10 cellular contexts compared by ENCODE assay signal in genomic region chr6:136720045-136720760, GRCh38.
DNase-seq lines count a peak whose midpoint lies in the region; ATAC-seq and TF ChIP-seq lines count a peak whose summit lies in the region.
"Had no signal": no experiment of that assay in that cellular context is flagged by ENCODE, and none has a peak within 500 bp of the region (broad histone marks: within the 10 kb centered on the region; RNA-seq: fewer than 3 reads in every experiment).

No MANE protein-coding gene starts in this region.

- POLR2A ChIA-PET in SK-N-SH (lab: Yijun Ruan, JAX) = interaction anchor here (1.8 kb wide), 1 partner anchor 72 kb away, joined by 5 read pairs; the partner anchor contains the start of gene MAP3K5

- peak overlapping the region; percentile 71 for H3K4me2 ChIP-seq in OCI-LY1 (ENCODE audit: low read length)
- H3K4me2 ChIP-seq in SK-N-SH = no peak overlapping the region

- ATAC-seq in GM18870 (IDR thresholded peaks at IDR 0.05; ENCODE audit: unreplicated experiment) (peak; percentile 33), HG02870 (IDR thresholded peaks at IDR 0.05; ENCODE audit: unreplicated experiment) (peak; percentile 50)

- 79% methylated on average over 13 of the region's 13 CpGs for WGBS in prostate gland
- WGBS in SK-N-SH (ENCODE audit: low lambda C conversion rate) = 92% methylated on average over 13 of the region's 13 CpGs

- H3K27ac ChIP-seq in OCI-LY1 (ENCODE audit: low read depth, low read length, poor library complexity, severe bottlenecking) (peak overlapping the region; percentile 73), prostate gland (no peak overlapping the region), SK-N-SH (ENCODE audit: low read depth in 2 of 2, low read length in 1 of 2) (no peak overlapping the region)
- H3K27ac ChIP-seq: cardiac muscle cell had no signal

- peak overlapping the region; percentile 15; the same call in 1 of the 2 replicates for H2AFZ ChIP-seq in OCI-LY1 (ENCODE audit: low read length)
- H2AFZ ChIP-seq in SK-N-SH (ENCODE audit: low read depth) = no peak overlapping the region

- TF ChIP-seq CTCF in OCI-LY1 (IDR thresholded peaks at IDR 0.05; ENCODE audit: low read length) (no peak), prostate gland (IDR thresholded peaks at IDR 0.05) (no peak), SK-N-SH (IDR thresholded peaks at IDR 0.05) (no peak)

- TF ChIP-seq RAD21 in SK-N-SH (IDR thresholded peaks at IDR 0.05; ENCODE audit: low read length) = no peak

- no peak for TF ChIP-seq POLR2A in prostate gland (IDR thresholded peaks at IDR 0.05)

- DNase-seq in Ammon's horn (ENCODE audit: low spot score) (peak; percentile 31), prostate gland (ENCODE audit: low spot score) (no peak), SK-N-SH (no peak), GDM1 (lab: John Stamatoyannopoulos, UW) (no peak)
- DNase-seq in activated effector memory CD4-positive, alpha-beta T cell treated with Interleukin-2 at 50 U/mL for 16 hours = no peak
- DNase-seq: DMS79 had no signal

- H3K9me2 ChIP-seq in OCI-LY1 (ENCODE audit: low read depth, low read length) (no peaks in the 10 kb centered on the region), SK-N-SH (no peaks in the 10 kb centered on the region)

- H3F3A ChIP-seq in OCI-LY1 (ENCODE audit: insufficient read depth, low read length) (no peaks in the 10 kb centered on the region), SK-N-SH (replicated peaks; ENCODE audit: insufficient read depth) (peaks cover 3% of the 10 kb centered on the region)

- no peaks in the 10 kb centered on the region for H3K36me3 ChIP-seq in OCI-LY1 (ENCODE audit: insufficient read depth, low read length)
- no peaks in the 10 kb centered on the region for H3K36me3 ChIP-seq in prostate gland
- peaks cover 0 to 3% of the 10 kb centered on the region in 2 experiments for H3K36me3 ChIP-seq in SK-N-SH (replicated peaks in 1 of 2; ENCODE audit: control insufficient read depth in 1 of 2, insufficient read depth in 2 of 2, low read length in 1 of 2)
- H3K36me3 ChIP-seq: cardiac muscle cell had no signal

- H3K79me2 ChIP-seq in OCI-LY1 (ENCODE audit: insufficient read depth, low read length) = 0 out of 2 replicates have a peak, but pooled peaks cover 4% of the 10 kb centered on the region
- H3K79me2 ChIP-seq in SK-N-SH (ENCODE audit: insufficient read depth) = no peaks in the 10 kb centered on the region; the same call in 1 of the 2 replicates

- H3K9me3 ChIP-seq in OCI-LY1 (ENCODE audit: low read length) (peaks cover 3% of the 10 kb centered on the region; the same call in 1 of the 2 replicates), prostate gland (no peaks in the 10 kb centered on the region), SK-N-SH (no peaks in the 10 kb centered on the region)

- H3K27me3 ChIP-seq in OCI-LY1 (ENCODE audit: insufficient read depth, low read length) (no peaks in the 10 kb centered on the region), prostate gland (replicated peaks; ENCODE audit: insufficient read depth) (no peaks in the 10 kb centered on the region), SK-N-SH (ENCODE audit: insufficient read depth) (no peaks in the 10 kb centered on the region)
- H3K27me3 ChIP-seq: cardiac muscle cell had no signal

- intact Hi-C loops in prostate gland (cut with DNase I) = no loop called here

- CTCF ChIA-PET in SK-N-SH (lab: Yijun Ruan, JAX) = interaction anchor here (0.6 to 2.5 kb wide), 5 partner anchors 9 to 72 kb away, joined by 3 to 11 read pairs (median 3); partner anchors contain the start of gene MAP3K5

- TF ChIP-seq EP300 in SK-N-SH (IDR thresholded peaks at IDR 0.05; ENCODE audit: borderline replicate concordance in 1 of 2, low read depth in 1 of 2, low read length in 1 of 2) = no peak

- peaks cover 54% of the 10 kb centered on the region for H3K4me1 ChIP-seq in OCI-LY1 (ENCODE audit: insufficient read depth, low read length, severe bottlenecking)
- no peaks in the 10 kb centered on the region for H3K4me1 ChIP-seq in prostate gland (replicated peaks)
- H3K4me1 ChIP-seq in SK-N-SH (ENCODE audit: control insufficient read depth in 1 of 2, insufficient read depth in 2 of 2, low read depth in 1 of 2, low read length in 1 of 2) = peaks cover 0 to 6% of the 10 kb centered on the region in 2 experiments; a peak in 1 of 4 replicates

- H4K20me1 ChIP-seq in OCI-LY1 (ENCODE audit: insufficient read depth, low read length) (no peaks in the 10 kb centered on the region), SK-N-SH (ENCODE audit: insufficient read depth) (no peaks in the 10 kb centered on the region)

- peak overlapping the region; percentile 43; the same call in 1 of the 2 replicates for H3K9ac ChIP-seq in OCI-LY1 (ENCODE audit: low read length)
- no peak overlapping the region for H3K9ac ChIP-seq in SK-N-SH

- H3K4me3 ChIP-seq in OCI-LY1 (ENCODE audit: low read depth, low read length, poor library complexity, severe bottlenecking) (peak overlapping the region; percentile 48), prostate gland (no peak overlapping the region), SK-N-SH (ENCODE audit: low read depth in 2 of 2, low read length in 1 of 2) (no peak overlapping the region)
- H3K4me3 ChIP-seq: cardiac muscle cell had no signal

TF ChIP-seq in SK-N-SH, 30 proteins besides CTCF, POLR2A, EP300 and RAD21 (continues in another document):
- no peak for TF ChIP-seq FOSL2 (IDR thresholded peaks at IDR 0.05; ENCODE audit: borderline replicate concordance, low read depth)
- no peak for TF ChIP-seq REST (IDR thresholded peaks at IDR 0.05; ENCODE audit: low read depth, low read length)
- no peak for TF ChIP-seq ELF1 (IDR thresholded peaks at IDR 0.05)
- TF ChIP-seq FOXJ3 (CRISPR knock-in tag; IDR thresholded peaks at IDR 0.05) = no peak
- TF ChIP-seq MXI1 (IDR thresholded peaks at IDR 0.05; ENCODE audit: low read depth, low read length) = no peak
- no peak for TF ChIP-seq POLR2AphosphoS5 (IDR thresholded peaks at IDR 0.05; ENCODE audit: low read depth, low read length)
- no peak for TF ChIP-seq SMC3 (IDR thresholded peaks at IDR 0.05; ENCODE audit: low read depth, low read length)
- TF ChIP-seq TEAD4 (IDR thresholded peaks at IDR 0.05; ENCODE audit: borderline replicate concordance, insufficient read depth) = no peak
- TF ChIP-seq GATA2 (CRISPR knock-in tag; IDR thresholded peaks at IDR 0.05) = no peak
- TF ChIP-seq TAF1 (IDR thresholded peaks at IDR 0.05; ENCODE audit: borderline replicate concordance, low read depth, low read length) = no peak
- TF ChIP-seq PBX3 (IDR thresholded peaks at IDR 0.05) = no peak
- TF ChIP-seq, protein P1, sequence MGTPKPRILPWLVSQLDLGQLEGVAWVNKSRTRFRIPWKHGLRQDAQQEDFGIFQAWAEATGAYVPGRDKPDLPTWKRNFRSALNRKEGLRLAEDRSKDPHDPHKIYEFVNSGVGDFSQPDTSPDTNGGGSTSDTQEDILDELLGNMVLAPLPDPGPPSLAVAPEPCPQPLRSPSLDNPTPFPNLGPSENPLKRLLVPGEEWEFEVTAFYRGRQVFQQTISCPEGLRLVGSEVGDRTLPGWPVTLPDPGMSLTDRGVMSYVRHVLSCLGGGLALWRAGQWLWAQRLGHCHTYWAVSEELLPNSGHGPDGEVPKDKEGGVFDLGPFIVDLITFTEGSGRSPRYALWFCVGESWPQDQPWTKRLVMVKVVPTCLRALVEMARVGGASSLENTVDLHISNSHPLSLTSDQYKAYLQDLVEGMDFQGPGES (IDR thresholded peaks at IDR 0.05; ENCODE audit: low read depth, low read length) = no peak
- TF ChIP-seq, protein P2, sequence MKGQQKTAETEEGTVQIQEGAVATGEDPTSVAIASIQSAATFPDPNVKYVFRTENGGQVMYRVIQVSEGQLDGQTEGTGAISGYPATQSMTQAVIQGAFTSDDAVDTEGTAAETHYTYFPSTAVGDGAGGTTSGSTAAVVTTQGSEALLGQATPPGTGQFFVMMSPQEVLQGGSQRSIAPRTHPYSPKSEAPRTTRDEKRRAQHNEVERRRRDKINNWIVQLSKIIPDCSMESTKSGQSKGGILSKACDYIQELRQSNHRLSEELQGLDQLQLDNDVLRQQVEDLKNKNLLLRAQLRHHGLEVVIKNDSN (IDR thresholded peaks at IDR 0.05; ENCODE audit: borderline replicate concordance, low read depth) = no peak
- TF ChIP-seq EZH2phosphoT487 (IDR thresholded peaks at IDR 0.05; ENCODE audit: borderline replicate concordance, low read depth) = no peak
- no peak for TF ChIP-seq NRF1 (IDR thresholded peaks at IDR 0.05; ENCODE audit: low read depth, low read length)
